In the genomic region with DNA sequence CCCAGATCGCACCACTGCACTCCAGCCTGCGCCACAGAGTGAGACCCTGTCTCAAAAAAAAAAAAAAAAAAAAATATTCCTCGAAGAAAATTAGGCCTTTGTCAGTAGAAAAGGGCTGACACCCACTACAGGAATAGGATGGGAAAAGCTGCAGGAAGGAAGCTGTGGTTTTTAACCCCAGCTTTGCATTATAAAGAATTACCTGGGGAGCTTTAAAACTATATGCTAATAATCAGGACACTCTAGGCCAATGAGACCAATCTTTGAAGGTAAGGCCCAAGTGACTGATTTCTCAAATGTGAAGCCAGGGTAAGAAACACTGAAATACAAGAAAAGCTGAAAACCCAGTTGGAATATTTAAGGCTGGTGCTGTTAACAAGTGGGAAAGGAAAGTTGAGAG, we compare ENCODE assay signal across 9 cellular contexts.
DNase-seq lines count a peak whose midpoint lies in the region; ATAC-seq and TF ChIP-seq lines count a peak whose summit lies in the region.
"Had no signal": no experiment of that assay in that cellular context is flagged by ENCODE, and none has a peak within 500 bp of the region (broad histone marks: within the 10 kb centered on the region; RNA-seq: fewer than 3 reads in every experiment).

No MANE protein-coding gene starts in this region.

- TF ChIP-seq CTCF in H9 (conservative IDR thresholded peaks at IDR 0.05), result no peak

- H4K91ac ChIP-seq in H9 (ENCODE audit: insufficient read length, low read depth, low read length), result no peak overlapping the region

- H3K36me3 Mint-ChIP-seq in H9 (ENCODE audit: insufficient read depth in 1 of 3, low read depth in 3 of 3), result peaks cover 18 to 61% (median 31%) of the 10 kb centered on the region in 3 experiments
- H3K36me3 Mint-ChIP-seq in activated CD8-positive, alpha-beta T cell treated with anti-CD3 and anti-CD28 coated beads, Interleukin-2, amount 10 ng/mL, durations not matched to agents 7 days and 5 days (ENCODE audit: low read depth), result peaks cover 14% of the 10 kb centered on the region
- H3K36me3 Mint-ChIP-seq in stimulated activated effector memory CD8-positive, alpha-beta T cell treated with anti-CD3 and anti-CD28 coated beads, Interleukin-12 subunit alpha, Interleukin-12 subunit beta, amount 100 ng/mL, for 72 hours, result peaks cover 44% of the 10 kb centered on the region

- ATAC-seq in activated CD8-positive, alpha-beta T cell treated with anti-CD3 and anti-CD28 coated beads, Interleukin-2, amount 10 ng/mL, durations not matched to agents 7 days and 5 days, result no peak
- no peak for ATAC-seq in stimulated activated effector memory CD8-positive, alpha-beta T cell treated with anti-CD3 and anti-CD28 coated beads, Interleukin-12 subunit alpha, Interleukin-12 subunit beta, amount 100 ng/mL, for 72 hours

- POLR2A ChIA-PET in activated CD8-positive, alpha-beta T cell treated with anti-CD3 and anti-CD28 coated beads, Interleukin-2, amount 10 ng/mL, durations not matched to agents 7 days and 5 days (lab: Charles Lee), result interaction anchor here (1.2 kb wide), 1 partner anchor 194 kb away, joined by 4 read pairs; no protein-coding TSS in a partner anchor

- H3K79me1 ChIP-seq in H9 (ENCODE audit: insufficient read depth, low read depth, low read length, poor library complexity, severe bottlenecking), result peaks cover 4% of the 10 kb centered on the region

- H4K20me1 ChIP-seq in H9 (ENCODE audit: control insufficient read depth, insufficient read depth, insufficient read length), result no peaks in the 10 kb centered on the region

- no peak overlapping the region for H3K23ac ChIP-seq in H9 (ENCODE audit: insufficient read length, low read depth, low read length)

- H3K23me2 ChIP-seq in H9 (ENCODE audit: insufficient read length, low read depth, low read length, poor library complexity, severe bottlenecking), result peaks cover 25% of the 10 kb centered on the region

- H2BK15ac ChIP-seq in H9 (ENCODE audit: low read depth, low read length), result no peak overlapping the region

- peak overlapping the region; percentile 98 to 100 (median 98) for H3K27ac Mint-ChIP-seq in H9
- H3K27ac Mint-ChIP-seq in activated CD8-positive, alpha-beta T cell treated with anti-CD3 and anti-CD28 coated beads, Interleukin-2, amount 10 ng/mL, durations not matched to agents 7 days and 5 days, result peak overlapping the region; percentile 50
- H3K27ac Mint-ChIP-seq in stimulated activated effector memory CD8-positive, alpha-beta T cell treated with anti-CD3 and anti-CD28 coated beads, Interleukin-12 subunit alpha, Interleukin-12 subunit beta, amount 100 ng/mL, for 72 hours, result peak overlapping the region; percentile 92

- H3K4me3 ChIP-seq in iPS-18c (ENCODE audit: insufficient read depth, low read depth, low read length), result peak overlapping the region; percentile 86

- peaks cover 61 to 65% of the 10 kb centered on the region in 2 experiments for H3K4me1 Mint-ChIP-seq in H9
- peaks cover 55% of the 10 kb centered on the region for H3K4me1 Mint-ChIP-seq in activated CD8-positive, alpha-beta T cell treated with anti-CD3 and anti-CD28 coated beads, Interleukin-2, amount 10 ng/mL, durations not matched to agents 7 days and 5 days (ENCODE audit: low read depth)
- peaks cover 58% of the 10 kb centered on the region for H3K4me1 Mint-ChIP-seq in stimulated activated effector memory CD8-positive, alpha-beta T cell treated with anti-CD3 and anti-CD28 coated beads, Interleukin-12 subunit alpha, Interleukin-12 subunit beta, amount 100 ng/mL, for 72 hours

- DNase-seq in H9, result no peak
- DNase-seq in activated CD8-positive, alpha-beta T cell treated with anti-CD3 and anti-CD28 coated beads, Interleukin-2, amount 10 ng/mL, durations not matched to agents 7 days and 5 days, result no peak
- DNase-seq in stimulated activated effector memory CD8-positive, alpha-beta T cell treated with anti-CD3 and anti-CD28 coated beads, Interleukin-12 subunit alpha, Interleukin-12 subunit beta, amount 100 ng/mL, for 72 hours (ENCODE audit: low spot score in 2 of 2), result no peak
- no peak for DNase-seq in stimulated activated CD4-positive, alpha-beta T cell treated with anti-CD3 and anti-CD28 coated beads, Interleukin-4, amount 100 ng/mL, for 24 hours
- DNase-seq in NCI-H2107 treated with DMSO at 0.1 percent for 48 hours (lab: John Stamatoyannopoulos, UW; ENCODE audit: unreplicated experiment), result no peak
- no peak for DNase-seq in NCI-H345 (lab: John Stamatoyannopoulos, UW)
- DNase-seq: NCI-H524 treated with DMSO at 0.1 percent for 48 hours had no signal

- no peak overlapping the region for H4K8ac ChIP-seq in H9 (replicated peaks; ENCODE audit: insufficient read length, low read depth, low read length)

- peaks cover 19% of the 10 kb centered on the region; the same call in 1 of the 2 replicates for H3K4me1 ChIP-seq in H9 (ENCODE audit: insufficient read depth, low read length)

- H3K56ac ChIP-seq in H9 (ENCODE audit: insufficient read length, low read depth, low read length), result no peak overlapping the region

- no peak overlapping the region for H2AFZ ChIP-seq in H9 (ENCODE audit: low read length)

- H3K27ac ChIP-seq in H9 (ENCODE audit: insufficient read length, low read depth, low read length), result peak overlapping the region; percentile 97

- H3K14ac ChIP-seq in H9 (ENCODE audit: insufficient read depth, low read length), result no peak overlapping the region

- H3K27me3 Mint-ChIP-seq in H9 (ENCODE audit: low read depth), result peaks cover 2% of the 10 kb centered on the region; the same call in 1 of the 2 replicates
- no peaks in the 10 kb centered on the region for H3K27me3 Mint-ChIP-seq in activated CD8-positive, alpha-beta T cell treated with anti-CD3 and anti-CD28 coated beads, Interleukin-2, amount 10 ng/mL, durations not matched to agents 7 days and 5 days (ENCODE audit: low read depth)

- H3K4me3 Mint-ChIP-seq in H9, result peak overlapping the region; percentile 78 to 93
- H3K4me3 Mint-ChIP-seq in activated CD8-positive, alpha-beta T cell treated with anti-CD3 and anti-CD28 coated beads, Interleukin-2, amount 10 ng/mL, durations not matched to agents 7 days and 5 days, result peak overlapping the region; percentile 62
- peak overlapping the region; percentile 70 for H3K4me3 Mint-ChIP-seq in stimulated activated effector memory CD8-positive, alpha-beta T cell treated with anti-CD3 and anti-CD28 coated beads, Interleukin-12 subunit alpha, Interleukin-12 subunit beta, amount 100 ng/mL, for 72 hours

- H3K18ac ChIP-seq in H9 (ENCODE audit: insufficient read length, low read depth, low read length), result no peak overlapping the region

- CTCF ChIA-PET in activated CD8-positive, alpha-beta T cell treated with anti-CD3 and anti-CD28 coated beads, Interleukin-2, amount 10 ng/mL, durations not matched to agents 7 days and 5 days (lab: Charles Lee), result interaction anchor here (1.4 to 2.1 kb wide), 3 partner anchors 15 to 30 kb away, joined by 3 to 5 read pairs (median 5); no protein-coding TSS in a partner anchor

- H3K9me3 ChIP-seq in H9 (ENCODE audit: control insufficient read depth, low read depth, low read length) (no peaks in the 10 kb centered on the region), iPS-18c (ENCODE audit: control insufficient read depth, insufficient read depth, low read length) (no peaks in the 10 kb centered on the region)
- H3K9me3 ChIP-seq: tibial nerve had no signal

- no peaks in the 10 kb centered on the region for H3K27me3 ChIP-seq in H9 (ENCODE audit: insufficient read depth, low read length)
- H3K27me3 ChIP-seq: tibial nerve had no signal

- peaks cover 0 to 2% of the 10 kb centered on the region in 2 experiments; a peak in 2 of 5 replicates for H3K9me3 Mint-ChIP-seq in H9
- H3K9me3 Mint-ChIP-seq in activated CD8-positive, alpha-beta T cell treated with anti-CD3 and anti-CD28 coated beads, Interleukin-2, amount 10 ng/mL, durations not matched to agents 7 days and 5 days (ENCODE audit: insufficient read depth), result no peaks in the 10 kb centered on the region
- no peaks in the 10 kb centered on the region for H3K9me3 Mint-ChIP-seq in stimulated activated effector memory CD8-positive, alpha-beta T cell treated with anti-CD3 and anti-CD28 coated beads, Interleukin-12 subunit alpha, Interleukin-12 subunit beta, amount 100 ng/mL, for 72 hours

- no peak overlapping the region for H2BK20ac ChIP-seq in H9 (ENCODE audit: low read depth, low read length, poor library complexity, severe bottlenecking)

- H3K4ac ChIP-seq in H9 (ENCODE audit: low read depth, low read length), result no peak overlapping the region

- no CpG with 5 or more reads among the region's 3 CpGs for WGBS in H9 (ENCODE audit: extremely low coverage, insufficient read length, low lambda C conversion rate)

- H3K79me2 ChIP-seq in H9 (ENCODE audit: insufficient read depth, low read length), result peaks cover 33% of the 10 kb centered on the region; the same call in 1 of the 2 replicates

- no peak overlapping the region for H4K5ac ChIP-seq in H9 (ENCODE audit: insufficient read length, low read depth, low read length)

- no peak overlapping the region for H2BK12ac ChIP-seq in H9 (ENCODE audit: insufficient read length, low read depth, low read length)

- H2BK5ac ChIP-seq in H9 (ENCODE audit: insufficient read length, low read length), result no peak overlapping the region

- H2AK5ac ChIP-seq in H9 (ENCODE audit: insufficient read length, low read length), result no peak overlapping the region

- peak overlapping the region; percentile 95 for H3K4me2 ChIP-seq in H9 (ENCODE audit: insufficient read depth, insufficient read length, low read length)

- peak overlapping the region; percentile 83 for H3K9ac ChIP-seq in H9 (ENCODE audit: extremely low read depth, insufficient read length, low read length)

- no peak overlapping the region for H2BK120ac ChIP-seq in H9 (ENCODE audit: low read depth, low read length, poor library complexity, severe bottlenecking)

- H3T11ph ChIP-seq in H9 (ENCODE audit: low read length), result no peak overlapping the region
